Comparison of ENCODE assay signal across 8 cellular contexts in the genomic region with DNA sequence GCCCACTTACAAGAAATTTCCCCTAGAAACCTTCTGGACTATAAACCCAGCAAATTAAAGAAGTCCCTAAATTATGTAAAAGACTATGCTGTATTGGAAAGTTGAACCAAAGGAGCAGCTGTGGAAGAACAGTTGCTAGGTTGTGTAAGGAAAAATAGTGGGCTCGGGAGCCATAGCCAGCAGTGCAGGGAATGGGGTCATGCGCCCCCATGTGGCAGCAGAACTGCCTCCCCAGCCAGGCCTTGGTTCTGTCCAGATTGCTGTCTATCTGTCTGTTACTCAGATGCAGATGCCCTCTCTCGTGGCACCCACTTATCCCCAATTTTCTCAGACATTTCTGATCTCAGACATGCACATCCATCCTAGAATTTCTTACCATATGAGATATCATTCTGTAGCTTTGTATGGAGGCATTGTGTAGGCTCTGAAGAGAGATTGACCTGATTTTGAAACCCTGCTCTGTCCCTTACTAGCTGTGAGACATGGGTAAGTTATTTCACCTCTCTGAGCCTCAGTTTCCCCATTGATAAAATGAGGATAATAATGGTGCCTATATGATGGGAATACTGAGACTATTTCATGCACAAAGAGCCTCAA.
A peak's percentile ranks its signal among the peaks of the same experiment; 100 is the strongest.
DNase-seq lines count a peak whose midpoint lies in the region; ATAC-seq and TF ChIP-seq lines count a peak whose summit lies in the region.

No MANE protein-coding gene starts in this region.

- TF ChIP-seq EP300 in esophagus muscularis mucosa (IDR thresholded peaks at IDR 0.05) = no peak

- no peak overlapping the region for H3K27ac Mint-ChIP-seq in natural killer cell

- TF ChIP-seq CTCF in RWPE1 (conservative IDR thresholded peaks at IDR 0.05; ENCODE audit: low read depth) (peak; percentile 60), esophagus muscularis mucosa (IDR thresholded peaks at IDR 0.05) (peak; percentile 16 to 51 (median 44)), natural killer cell (IDR thresholded peaks at IDR 0.05) (peak; percentile 39)

- no peak overlapping the region for H3K4me3 Mint-ChIP-seq in natural killer cell

- no peak for TF ChIP-seq POLR2A in esophagus muscularis mucosa (IDR thresholded peaks at IDR 0.05; ENCODE audit: low read depth)

- no peaks in the 10 kb centered on the region for H3K9me3 ChIP-seq in esophagus muscularis mucosa

- POLR2A ChIA-PET in RWPE1 (lab: Yijun Ruan, JAX; ENCODE audit: low non-redundant PET) = no interaction called here

- no peaks in the 10 kb centered on the region for H3K9me3 Mint-ChIP-seq in natural killer cell

- no peaks in the 10 kb centered on the region for H3K4me1 Mint-ChIP-seq in natural killer cell

- CTCF ChIA-PET in RWPE1 (lab: Yijun Ruan, JAX) = no interaction called here

- H3K27me3 ChIP-seq in esophagus muscularis mucosa = no peaks in the 10 kb centered on the region

- H3K36me3 Mint-ChIP-seq in natural killer cell = no peaks in the 10 kb centered on the region

- H3K36me3 ChIP-seq in esophagus muscularis mucosa = no peaks in the 10 kb centered on the region

- intact Hi-C loops in esophagus muscularis mucosa (cut with DNase I) (loop anchor here (10.0 kb wide), 1 partner anchor 957 kb away; no protein-coding TSS in a partner anchor), natural killer cell (cut with micrococcal nuclease) (loop anchor here (5.0 kb wide), 1 partner anchor 270 kb away; no protein-coding TSS in a partner anchor)

- H3K27ac ChIP-seq in RWPE1 (no peak overlapping the region), esophagus muscularis mucosa (replicated peaks in 1 of 4) (no peak overlapping the region)

- DNase-seq in COLO668 (lab: John Stamatoyannopoulos, UW; ENCODE audit: unreplicated experiment) (peak; percentile 43), RWPE1 (ENCODE audit: low spot score) (peak; percentile 21), esophagus muscularis mucosa (ENCODE audit: extremely low spot score) (no peak), natural killer cell (no peak)

- WGBS in esophagus muscularis mucosa = 37% methylated on average over 3 of the region's 3 CpGs

- peaks cover 0 to 4% of the 10 kb centered on the region in 2 donors for H3K27me3 Mint-ChIP-seq in natural killer cell (ENCODE audit: low read depth in 2 of 2)

- H3K4me1 ChIP-seq in esophagus muscularis mucosa = peaks cover 0 to 12% (median 4%) of the 10 kb centered on the region in 4 donors

- ATAC-seq in GM18867 (IDR thresholded peaks at IDR 0.05; ENCODE audit: unreplicated experiment) (peak; percentile 82), HG03439 (IDR thresholded peaks at IDR 0.05; ENCODE audit: unreplicated experiment) (peak; percentile 54), natural killer cell (peak in 1 of 3 donors; percentile 75), HG03095 (IDR thresholded peaks at IDR 0.05; ENCODE audit: unreplicated experiment) (no peak), GM21717 (IDR thresholded peaks at IDR 0.05; ENCODE audit: unreplicated experiment) (no peak)

- H3K4me3 ChIP-seq in esophagus muscularis mucosa = no peak overlapping the region

Comparison
In these comparisons a context has a peak if more than half of its experiments do, and no peak if none do; other contexts are left out.
1. DNase-seq: peak in COLO668 (single experiment) and RWPE1 (single experiment); none in esophagus muscularis mucosa (single experiment) and natural killer cell (single experiment).
2. ATAC-seq: peak in GM18867 (single experiment) and HG03439 (single experiment); none in HG03095 (single experiment) and GM21717 (single experiment).
3. Peak in every context shown above with its lines, with median percentiles within 50 percentile points of each other: CTCF ChIP-seq.